10 cellular contexts compared by ENCODE assay signal in the genomic region with DNA sequence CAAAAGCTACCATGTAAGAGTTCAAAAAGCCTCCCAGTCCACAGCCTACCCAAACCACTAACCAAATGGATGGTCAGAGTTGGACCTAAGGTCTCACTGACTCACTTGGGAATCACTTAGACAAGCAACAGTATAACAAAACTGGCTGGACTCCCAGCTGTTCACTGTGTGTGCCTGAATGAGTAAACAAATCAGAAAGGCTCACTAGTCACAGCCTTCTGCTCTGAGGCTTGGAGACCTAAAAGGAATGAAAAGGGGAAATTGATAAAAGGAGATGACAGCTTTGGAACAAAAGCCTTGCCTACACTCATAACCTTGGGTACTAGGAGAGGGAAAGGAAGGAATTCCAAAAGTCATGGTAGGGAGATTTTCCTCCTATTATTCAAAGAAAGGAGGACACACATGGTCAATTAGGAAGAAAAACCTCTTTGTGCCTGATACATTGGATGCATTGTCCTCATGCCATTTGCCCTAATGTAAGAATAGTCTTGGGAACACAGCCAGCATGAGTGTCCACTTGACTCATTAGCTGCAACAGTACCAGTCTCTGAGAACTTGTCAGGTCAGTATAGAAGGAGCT.
A peak's percentile ranks its signal among the peaks of the same experiment; 100 is the strongest.
DNase-seq lines count a peak whose midpoint lies in the region; ATAC-seq, FAIRE-seq and TF ChIP-seq lines count a peak whose summit lies in the region.
"Had no signal": no experiment of that assay in that cellular context is flagged by ENCODE, and none has a peak within 500 bp of the region (broad histone marks: within the 10 kb centered on the region; RNA-seq: fewer than 3 reads in every experiment).

No MANE protein-coding gene starts in this region.

- no peak overlapping the region for H2AFZ ChIP-seq in keratinocyte (ENCODE audit: control insufficient read depth, low read length)

- no peaks in the 10 kb centered on the region for H4K20me1 ChIP-seq in keratinocyte (ENCODE audit: control insufficient read depth, extremely low read depth, insufficient read depth, low read length)

- H3K9me1 ChIP-seq in keratinocyte (ENCODE audit: control insufficient read depth, extremely low read depth, insufficient read depth, low read length): no peaks in the 10 kb centered on the region

- H3K27ac ChIP-seq in brain microvascular endothelial cell (peak overlapping the region; percentile 96), keratinocyte (ENCODE audit: control insufficient read depth, insufficient read depth, low read length) (peak overlapping the region; percentile 60), aorta (ENCODE audit: low read depth in 1 of 2, low read length in 2 of 2) (no peak overlapping the region), sigmoid colon (peak overlapping the region in 2 of 4 donors; percentile 0 to 26)
- H3K27ac ChIP-seq: C4-2B had no signal

- in situ Hi-C loops in brain microvascular endothelial cell (cut with HindIII; ENCODE audit: low pct_ligation_motif_present, low sequenced_read_pairs): no loop called here

- dilution Hi-C loops in keratinocyte (cut with MboI; ENCODE audit: extremely low pct_ligation_motif_present, low sequenced_read_pairs): no loop called here

- TF ChIP-seq CTCF in brain microvascular endothelial cell (IDR thresholded peaks at IDR 0.05; ENCODE audit: low read depth, low read length, missing control alignments) (no peak), keratinocyte (optimal IDR thresholded peaks at IDR 0.05 in 1 of 3, IDR thresholded peaks at IDR 0.05 in 1 of 3, conservative IDR thresholded peaks at IDR 0.05 in 1 of 3; ENCODE audit: extremely low read depth in 1 of 3, insufficient read depth in 2 of 3, low read length in 3 of 3) (no peak), sigmoid colon (IDR thresholded peaks at IDR 0.05) (no peak)

- no peaks in the 10 kb centered on the region for H3K9me3 ChIP-seq in keratinocyte (ENCODE audit: control insufficient read depth, low read depth, low read length)
- no peaks in the 10 kb centered on the region for H3K9me3 ChIP-seq in aorta (ENCODE audit: control insufficient read depth, low read length)
- H3K9me3 ChIP-seq in sigmoid colon: no peaks in the 10 kb centered on the region

- TF ChIP-seq POLR2A in sigmoid colon (IDR thresholded peaks at IDR 0.05): no peak

- intact Hi-C loops in aorta (cut with DNase I) (no loop called here), sigmoid colon (cut with DNase I) (no loop called here)

- no peak for TF ChIP-seq EP300 in sigmoid colon (IDR thresholded peaks at IDR 0.05)

- DNase-seq in NCI-H748 (lab: John Stamatoyannopoulos, UW; ENCODE audit: unreplicated experiment): peak; percentile 32
- no peak for DNase-seq in NCI-H748 treated with DMSO at 0.1 percent for 48 hours (lab: John Stamatoyannopoulos, UW)
- DNase-seq in brain microvascular endothelial cell: peak; percentile 99
- DNase-seq in keratinocyte (ENCODE audit: low read depth, low spot score): peak; percentile 59
- no peak for DNase-seq in aorta
- DNase-seq in T-helper 2 cell: no peak
- no peak for DNase-seq in sigmoid colon

- peak; percentile 67 for ATAC-seq in aorta (ENCODE audit: low FRiP score)
- ATAC-seq in GM21786 (IDR thresholded peaks at IDR 0.05; ENCODE audit: unreplicated experiment): no peak

- H3K9ac ChIP-seq in keratinocyte (ENCODE audit: control insufficient read depth, extremely low read depth, insufficient read depth, low read length): peak overlapping the region; percentile 10

- no peak for FAIRE-seq in keratinocyte (lab: Jason Lieb, UNC)
- FAIRE-seq: endometrium had no signal

- H3K4me3 ChIP-seq in brain microvascular endothelial cell (ENCODE audit: low read depth, low read length) (no peak overlapping the region), keratinocyte (ENCODE audit: control insufficient read depth in 2 of 3, extremely low read depth in 1 of 3, insufficient read depth in 2 of 3, low read depth in 1 of 3, low read length in 3 of 3) (peak overlapping the region in 2 of 3 experiments; percentile 8 to 42), aorta (ENCODE audit: low read length in 2 of 2) (no peak overlapping the region), sigmoid colon (no peak overlapping the region)

- H3K27me3 ChIP-seq in brain microvascular endothelial cell (replicated peaks): no peaks in the 10 kb centered on the region
- no peaks in the 10 kb centered on the region for H3K27me3 ChIP-seq in keratinocyte (ENCODE audit: control insufficient read depth, extremely low read depth, insufficient read depth, low read length)
- no peaks in the 10 kb centered on the region for H3K27me3 ChIP-seq in aorta (ENCODE audit: control insufficient read depth in 1 of 2, insufficient read depth in 2 of 2, low read length in 1 of 2)
- no peaks in the 10 kb centered on the region for H3K27me3 ChIP-seq in sigmoid colon

- H3K79me2 ChIP-seq in keratinocyte (ENCODE audit: control insufficient read depth, insufficient read depth, low read length): peaks cover 17% of the 10 kb centered on the region

- H3K4me1 ChIP-seq in keratinocyte (ENCODE audit: control insufficient read depth, extremely low read depth, insufficient read depth, low read length): peaks cover 28% of the 10 kb centered on the region
- H3K4me1 ChIP-seq in aorta (ENCODE audit: control insufficient read depth in 1 of 2, insufficient read depth in 2 of 2, low read length in 2 of 2): peaks cover 2 to 3% of the 10 kb centered on the region in 2 donors
- H3K4me1 ChIP-seq in sigmoid colon: peaks cover 0 to 18% (median 16%) of the 10 kb centered on the region in 4 donors

- H3K36me3 ChIP-seq in brain microvascular endothelial cell (replicated peaks): no peaks in the 10 kb centered on the region
- H3K36me3 ChIP-seq in keratinocyte (ENCODE audit: control insufficient read depth in 2 of 2, extremely low read depth in 1 of 2, insufficient read depth in 2 of 2, low read length in 2 of 2): no peaks in the 10 kb centered on the region
- no peaks in the 10 kb centered on the region for H3K36me3 ChIP-seq in aorta (ENCODE audit: control insufficient read depth in 1 of 2, insufficient read depth in 2 of 2, low read length in 1 of 2)
- no peaks in the 10 kb centered on the region for H3K36me3 ChIP-seq in sigmoid colon

- H3K4me2 ChIP-seq in keratinocyte (ENCODE audit: control insufficient read depth, extremely low read depth, insufficient read depth, low read depth, low read length): peak overlapping the region; percentile 65

Comparison
In these comparisons a context has a peak if more than half of its experiments do, and no peak if none do; other contexts are left out.
1. DNase-seq: peak in NCI-H748 (single experiment), brain microvascular endothelial cell (single experiment) and keratinocyte (single experiment); none in NCI-H748 treated with DMSO at 0.1 percent for 48 hours (single experiment), aorta (0 of 2), T-helper 2 cell (0 of 5) and sigmoid colon (single experiment).
2. H3K27ac ChIP-seq: peak in brain microvascular endothelial cell (single experiment) and keratinocyte (single experiment); none in aorta (0 of 2).
3. H3K4me3 ChIP-seq: peak in keratinocyte (2 of 3); none in brain microvascular endothelial cell (single experiment), aorta (0 of 2) and sigmoid colon (0 of 4).